8 cellular contexts compared by ENCODE assay signal in genomic region chr7:141231018-141231792, GRCh38.
DNase-seq lines count a peak whose midpoint lies in the region; ATAC-seq and TF ChIP-seq lines count a peak whose summit lies in the region.

No MANE protein-coding gene starts in this region.

- peaks cover 5% of the 10 kb centered on the region for H3K4me1 Mint-ChIP-seq in progenitor cell of endocrine pancreas (ENCODE audit: low read depth)

- H3K27me3 Mint-ChIP-seq in progenitor cell of endocrine pancreas = no peaks in the 10 kb centered on the region

- H3K4me3 Mint-ChIP-seq in progenitor cell of endocrine pancreas (ENCODE audit: low read depth) = no peak overlapping the region

- no peak for ATAC-seq in GM19455 (IDR thresholded peaks at IDR 0.05; ENCODE audit: unreplicated experiment)
- ATAC-seq in GM21786 (IDR thresholded peaks at IDR 0.05; ENCODE audit: unreplicated experiment) = no peak
- no peak for ATAC-seq in HG03097 (IDR thresholded peaks at IDR 0.05; ENCODE audit: low FRiP score, unreplicated experiment)

- 0 out of 2 replicates have a peak, but pooled peaks have one; percentile 9 for TF ChIP-seq CTCF in GM12874 (IDR thresholded peaks at IDR 0.05; ENCODE audit: insufficient read depth, low read depth, low read length)
- TF ChIP-seq CTCF in epithelial cell of proximal tubule (conservative IDR thresholded peaks at IDR 0.05; ENCODE audit: low read depth, low read length) = peak; percentile 74
- TF ChIP-seq CTCF in progenitor cell of endocrine pancreas (IDR thresholded peaks at IDR 0.05; ENCODE audit: unreplicated experiment) = peak; percentile 55

- H3K4me3 ChIP-seq in epithelial cell of proximal tubule (ENCODE audit: low read depth, low read length) = no peak overlapping the region

- H3K9me3 Mint-ChIP-seq in progenitor cell of endocrine pancreas (ENCODE audit: low read depth) = no peaks in the 10 kb centered on the region

- H3K36me3 Mint-ChIP-seq in progenitor cell of endocrine pancreas (ENCODE audit: insufficient read depth) = no peaks in the 10 kb centered on the region

- DNase-seq in NCI-H226 (peak; percentile 27), epithelial cell of proximal tubule (ENCODE audit: low read depth) (no peak), progenitor cell of endocrine pancreas (ENCODE audit: low spot score, unreplicated experiment) (no peak), LoVo (ENCODE audit: low spot score) (no peak)

- no peak overlapping the region for H3K27ac Mint-ChIP-seq in progenitor cell of endocrine pancreas

Comparison
In these comparisons a context has a peak if more than half of its experiments do, and no peak if none do; other contexts are left out.
1. CTCF ChIP-seq: peak in every context shown above with its lines; median percentile 74 in epithelial cell of proximal tubule; 55 in progenitor cell of endocrine pancreas; 9 in GM12874.